Comparison of ENCODE assay signal across 1 cellular context in the genomic region with DNA sequence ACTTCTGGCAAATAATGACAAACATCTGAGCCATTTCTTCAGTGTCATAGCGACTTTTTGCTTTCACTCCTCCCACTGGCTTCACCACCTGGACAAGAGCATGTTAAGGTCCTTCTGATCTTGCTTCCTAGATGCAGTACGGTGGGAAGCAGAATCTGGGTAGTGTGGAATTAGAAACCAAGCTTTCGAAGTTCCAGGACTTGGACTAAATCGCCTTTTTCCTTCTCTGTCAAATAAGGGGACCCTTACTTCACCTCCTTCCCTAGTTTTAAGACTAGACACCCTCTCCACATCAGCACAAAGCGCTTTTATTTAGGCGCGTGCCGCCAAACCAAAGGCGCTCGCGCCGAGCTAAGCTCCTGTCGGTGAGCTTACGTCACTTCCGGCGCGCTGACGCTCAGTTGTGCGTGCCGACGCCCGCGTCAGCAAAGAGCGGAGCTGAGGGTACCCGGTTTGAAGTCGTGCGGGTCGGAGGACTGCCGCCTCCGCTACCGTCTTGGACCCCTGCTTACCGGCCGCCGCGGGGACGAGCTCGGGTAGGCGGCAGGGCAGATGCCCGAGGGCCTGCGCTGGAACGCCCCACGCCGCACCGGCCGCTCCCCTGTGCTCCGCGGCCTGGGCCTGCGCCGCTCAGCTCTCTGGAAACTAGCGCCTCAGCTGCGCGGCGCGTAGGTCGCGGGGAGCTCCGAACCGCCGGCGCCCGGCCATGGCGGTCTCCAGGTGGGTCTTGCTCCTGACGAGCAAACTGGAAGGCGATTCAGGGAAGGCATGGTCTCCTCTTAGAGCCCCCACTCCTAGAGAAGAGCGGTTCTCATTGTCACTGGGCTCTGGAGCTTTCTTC.
TF ChIP-seq lines count a peak whose summit lies in the region.

A gene (plus strand): TSS at position 400 of the 841 bp plus-strand sequence. CDS start 307 bp downstream, at position 707.

TF ChIP-seq in HepG2, 621 proteins besides CTCF, POLR2A, EP300 and RAD21 (continued from another document):
- TF ChIP-seq, protein P1, sequence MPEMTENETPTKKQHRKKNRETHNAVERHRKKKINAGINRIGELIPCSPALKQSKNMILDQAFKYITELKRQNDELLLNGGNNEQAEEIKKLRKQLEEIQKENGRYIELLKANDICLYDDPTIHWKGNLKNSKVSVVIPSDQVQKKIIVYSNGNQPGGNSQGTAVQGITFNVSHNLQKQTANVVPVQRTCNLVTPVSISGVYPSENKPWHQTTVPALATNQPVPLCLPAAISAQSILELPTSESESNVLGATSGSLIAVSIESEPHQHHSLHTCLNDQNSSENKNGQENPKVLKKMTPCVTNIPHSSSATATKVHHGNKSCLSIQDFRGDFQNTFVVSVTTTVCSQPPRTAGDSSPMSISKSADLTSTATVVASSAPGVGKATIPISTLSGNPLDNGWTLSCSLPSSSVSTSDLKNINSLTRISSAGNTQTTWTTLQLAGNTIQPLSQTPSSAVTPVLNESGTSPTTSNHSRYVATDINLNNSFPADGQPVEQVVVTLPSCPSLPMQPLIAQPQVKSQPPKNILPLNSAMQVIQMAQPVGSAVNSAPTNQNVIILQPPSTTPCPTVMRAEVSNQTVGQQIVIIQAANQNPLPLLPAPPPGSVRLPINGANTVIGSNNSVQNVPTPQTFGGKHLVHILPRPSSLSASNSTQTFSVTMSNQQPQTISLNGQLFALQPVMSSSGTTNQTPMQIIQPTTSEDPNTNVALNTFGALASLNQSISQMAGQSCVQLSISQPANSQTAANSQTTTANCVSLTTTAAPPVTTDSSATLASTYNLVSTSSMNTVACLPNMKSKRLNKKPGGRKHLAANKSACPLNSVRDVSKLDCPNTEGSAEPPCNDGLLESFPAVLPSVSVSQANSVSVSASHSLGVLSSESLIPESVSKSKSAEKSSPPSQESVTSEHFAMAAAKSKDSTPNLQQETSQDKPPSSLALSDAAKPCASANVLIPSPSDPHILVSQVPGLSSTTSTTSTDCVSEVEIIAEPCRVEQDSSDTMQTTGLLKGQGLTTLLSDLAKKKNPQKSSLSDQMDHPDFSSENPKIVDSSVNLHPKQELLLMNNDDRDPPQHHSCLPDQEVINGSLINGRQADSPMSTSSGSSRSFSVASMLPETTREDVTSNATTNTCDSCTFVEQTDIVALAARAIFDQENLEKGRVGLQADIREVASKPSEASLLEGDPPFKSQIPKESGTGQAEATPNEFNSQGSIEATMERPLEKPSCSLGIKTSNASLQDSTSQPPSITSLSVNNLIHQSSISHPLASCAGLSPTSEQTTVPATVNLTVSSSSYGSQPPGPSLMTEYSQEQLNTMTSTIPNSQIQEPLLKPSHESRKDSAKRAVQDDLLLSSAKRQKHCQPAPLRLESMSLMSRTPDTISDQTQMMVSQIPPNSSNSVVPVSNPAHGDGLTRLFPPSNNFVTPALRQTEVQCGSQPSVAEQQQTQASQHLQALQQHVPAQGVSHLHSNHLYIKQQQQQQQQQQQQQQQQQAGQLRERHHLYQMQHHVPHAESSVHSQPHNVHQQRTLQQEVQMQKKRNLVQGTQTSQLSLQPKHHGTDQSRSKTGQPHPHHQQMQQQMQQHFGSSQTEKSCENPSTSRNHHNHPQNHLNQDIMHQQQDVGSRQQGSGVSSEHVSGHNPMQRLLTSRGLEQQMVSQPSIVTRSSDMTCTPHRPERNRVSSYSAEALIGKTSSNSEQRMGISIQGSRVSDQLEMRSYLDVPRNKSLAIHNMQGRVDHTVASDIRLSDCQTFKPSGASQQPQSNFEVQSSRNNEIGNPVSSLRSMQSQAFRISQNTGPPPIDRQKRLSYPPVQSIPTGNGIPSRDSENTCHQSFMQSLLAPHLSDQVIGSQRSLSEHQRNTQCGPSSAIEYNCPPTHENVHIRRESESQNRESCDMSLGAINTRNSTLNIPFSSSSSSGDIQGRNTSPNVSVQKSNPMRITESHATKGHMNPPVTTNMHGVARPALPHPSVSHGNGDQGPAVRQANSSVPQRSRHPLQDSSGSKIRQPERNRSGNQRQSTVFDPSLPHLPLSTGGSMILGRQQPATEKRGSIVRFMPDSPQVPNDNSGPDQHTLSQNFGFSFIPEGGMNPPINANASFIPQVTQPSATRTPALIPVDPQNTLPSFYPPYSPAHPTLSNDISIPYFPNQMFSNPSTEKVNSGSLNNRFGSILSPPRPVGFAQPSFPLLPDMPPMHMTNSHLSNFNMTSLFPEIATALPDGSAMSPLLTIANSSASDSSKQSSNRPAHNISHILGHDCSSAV (CRISPR knock-in tag; IDR thresholded peaks at IDR 0.05; ENCODE audit: borderline replicate concordance) = no peak
- TF ChIP-seq ZNF143 (CRISPR knock-in tag; IDR thresholded peaks at IDR 0.05) = no peak; the same call in none of the 2 replicates
- peak; percentile 31 for TF ChIP-seq RBM22 (optimal IDR thresholded peaks at IDR 0.05; ENCODE audit: low read length)
- TF ChIP-seq TSC22D2 (CRISPR knock-in tag; IDR thresholded peaks at IDR 0.05; ENCODE audit: borderline replicate concordance) = peak; percentile 90; the same call in 1 of the 2 replicates
- TF ChIP-seq, protein P2, sequence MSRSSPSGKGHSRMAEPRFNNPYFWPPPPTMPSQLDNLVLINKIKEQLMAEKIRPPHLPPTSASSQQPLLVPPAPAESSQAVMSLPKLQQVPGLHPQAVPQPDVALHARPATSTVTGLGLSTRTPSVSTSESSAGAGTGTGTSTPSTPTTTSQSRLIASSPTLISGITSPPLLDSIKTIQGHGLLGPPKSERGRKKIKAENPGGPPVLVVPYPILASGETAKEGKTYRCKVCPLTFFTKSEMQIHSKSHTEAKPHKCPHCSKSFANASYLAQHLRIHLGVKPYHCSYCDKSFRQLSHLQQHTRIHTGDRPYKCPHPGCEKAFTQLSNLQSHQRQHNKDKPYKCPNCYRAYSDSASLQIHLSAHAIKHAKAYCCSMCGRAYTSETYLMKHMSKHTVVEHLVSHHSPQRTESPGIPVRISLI (CRISPR knock-in tag; IDR thresholded peaks at IDR 0.05; ENCODE audit: borderline replicate concordance) = 0 out of 2 replicates have a peak, but pooled peaks have one; percentile 16
- TF ChIP-seq FOXA1 (IDR thresholded peaks at IDR 0.05) = no peak
- TF ChIP-seq FOXA1 (CRISPR knock-in tag; IDR thresholded peaks at IDR 0.05) = 0 out of 2 replicates have a peak, but pooled peaks have one; percentile 8
- TF ChIP-seq, protein P3, sequence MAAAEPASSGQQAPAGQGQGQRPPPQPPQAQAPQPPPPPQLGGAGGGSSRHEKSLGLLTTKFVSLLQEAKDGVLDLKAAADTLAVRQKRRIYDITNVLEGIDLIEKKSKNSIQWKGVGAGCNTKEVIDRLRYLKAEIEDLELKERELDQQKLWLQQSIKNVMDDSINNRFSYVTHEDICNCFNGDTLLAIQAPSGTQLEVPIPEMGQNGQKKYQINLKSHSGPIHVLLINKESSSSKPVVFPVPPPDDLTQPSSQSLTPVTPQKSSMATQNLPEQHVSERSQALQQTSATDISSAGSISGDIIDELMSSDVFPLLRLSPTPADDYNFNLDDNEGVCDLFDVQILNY (CRISPR knock-in tag; conservative IDR thresholded peaks at IDR 0.05) = 0 out of 2 replicates have a peak, but pooled peaks have one; percentile 51
- TF ChIP-seq, protein P4, sequence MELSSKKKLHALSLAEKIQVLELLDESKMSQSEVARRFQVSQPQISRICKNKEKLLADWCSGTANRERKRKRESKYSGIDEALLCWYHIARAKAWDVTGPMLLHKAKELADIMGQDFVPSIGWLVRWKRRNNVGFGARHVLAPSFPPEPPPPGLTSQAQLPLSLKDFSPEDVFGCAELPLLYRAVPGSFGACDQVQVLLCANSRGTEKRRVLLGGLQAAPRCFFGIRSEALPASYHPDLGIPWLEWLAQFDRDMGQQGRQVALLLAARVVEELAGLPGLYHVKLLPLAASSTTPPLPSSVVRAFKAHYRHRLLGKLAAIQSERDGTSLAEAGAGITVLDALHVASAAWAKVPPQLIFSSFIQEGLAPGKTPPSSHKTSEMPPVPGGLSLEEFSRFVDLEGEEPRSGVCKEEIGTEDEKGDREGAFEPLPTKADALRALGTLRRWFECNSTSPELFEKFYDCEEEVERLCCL (CRISPR knock-in tag; IDR thresholded peaks at IDR 0.05; ENCODE audit: borderline replicate concordance) = no peak; the same call in 1 of the 2 replicates
- TF ChIP-seq ZFAT (CRISPR knock-in tag; conservative IDR thresholded peaks at IDR 0.05) = 0 out of 2 replicates have a peak, but pooled peaks have one; percentile 39
- TF ChIP-seq ERF (CRISPR knock-in tag; IDR thresholded peaks at IDR 0.05) = peak; percentile 63; the same call in 1 of the 2 replicates
- TF ChIP-seq, protein P5, sequence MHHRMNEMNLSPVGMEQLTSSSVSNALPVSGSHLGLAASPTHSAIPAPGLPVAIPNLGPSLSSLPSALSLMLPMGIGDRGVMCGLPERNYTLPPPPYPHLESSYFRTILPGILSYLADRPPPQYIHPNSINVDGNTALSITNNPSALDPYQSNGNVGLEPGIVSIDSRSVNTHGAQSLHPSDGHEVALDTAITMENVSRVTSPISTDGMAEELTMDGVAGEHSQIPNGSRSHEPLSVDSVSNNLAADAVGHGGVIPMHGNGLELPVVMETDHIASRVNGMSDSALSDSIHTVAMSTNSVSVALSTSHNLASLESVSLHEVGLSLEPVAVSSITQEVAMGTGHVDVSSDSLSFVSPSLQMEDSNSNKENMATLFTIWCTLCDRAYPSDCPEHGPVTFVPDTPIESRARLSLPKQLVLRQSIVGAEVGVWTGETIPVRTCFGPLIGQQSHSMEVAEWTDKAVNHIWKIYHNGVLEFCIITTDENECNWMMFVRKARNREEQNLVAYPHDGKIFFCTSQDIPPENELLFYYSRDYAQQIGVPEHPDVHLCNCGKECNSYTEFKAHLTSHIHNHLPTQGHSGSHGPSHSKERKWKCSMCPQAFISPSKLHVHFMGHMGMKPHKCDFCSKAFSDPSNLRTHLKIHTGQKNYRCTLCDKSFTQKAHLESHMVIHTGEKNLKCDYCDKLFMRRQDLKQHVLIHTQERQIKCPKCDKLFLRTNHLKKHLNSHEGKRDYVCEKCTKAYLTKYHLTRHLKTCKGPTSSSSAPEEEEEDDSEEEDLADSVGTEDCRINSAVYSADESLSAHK (CRISPR knock-in tag; IDR thresholded peaks at IDR 0.05; ENCODE audit: borderline replicate concordance) = no peak
- TF ChIP-seq, protein P6, sequence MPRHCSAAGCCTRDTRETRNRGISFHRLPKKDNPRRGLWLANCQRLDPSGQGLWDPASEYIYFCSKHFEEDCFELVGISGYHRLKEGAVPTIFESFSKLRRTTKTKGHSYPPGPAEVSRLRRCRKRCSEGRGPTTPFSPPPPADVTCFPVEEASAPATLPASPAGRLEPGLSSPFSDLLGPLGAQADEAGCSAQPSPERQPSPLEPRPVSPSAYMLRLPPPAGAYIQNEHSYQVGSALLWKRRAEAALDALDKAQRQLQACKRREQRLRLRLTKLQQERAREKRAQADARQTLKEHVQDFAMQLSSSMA (CRISPR knock-in tag; IDR thresholded peaks at IDR 0.05) = peak; percentile 58; the same call in 1 of the 2 replicates
- peak; percentile 89 for TF ChIP-seq ZNF430 (CRISPR knock-in tag; IDR thresholded peaks at IDR 0.05)
- peak; percentile 61 for TF ChIP-seq ARNTL (CRISPR knock-in tag; IDR thresholded peaks at IDR 0.05)
- peak; percentile 59 for TF ChIP-seq XRCC5 (optimal IDR thresholded peaks at IDR 0.05; ENCODE audit: low read length)
